9 cellular contexts compared by ENCODE assay signal in genomic region chr1:169312084-169312954, GRCh38. TPM values are rescaled to one million over a fixed set of nuclear protein-coding genes. Genes with fewer than 3 reads are reported as not detected.
DNase-seq lines count a peak whose midpoint lies in the region; ATAC-seq and TF ChIP-seq lines count a peak whose summit lies in the region.
"Had no signal": no experiment of that assay in that cellular context is flagged by ENCODE, and none has a peak within 500 bp of the region (broad histone marks: within the 10 kb centered on the region; RNA-seq: fewer than 3 reads in every experiment).

No MANE protein-coding gene starts in this region.

- TF ChIP-seq CTCF in lower lobe of right lung (IDR thresholded peaks at IDR 0.05): no peak
- no peak for TF ChIP-seq CTCF in lower leg skin (IDR thresholded peaks at IDR 0.05)
- TF ChIP-seq CTCF in neural progenitor cell (IDR thresholded peaks at IDR 0.05): no peak

- intact Hi-C loops in lower lobe of right lung (cut with DNase I): no loop called here
- intact Hi-C loops in lower leg skin (cut with DNase I; ENCODE audit: low total_unique reads): no loop called here

- H3K4me1 Mint-ChIP-seq in neural progenitor cell: peaks cover 9% of the 10 kb centered on the region

- H3K4me1 ChIP-seq in lower lobe of right lung (no peaks in the 10 kb centered on the region), neural progenitor cell (no peaks in the 10 kb centered on the region)

- H3K36me3 Mint-ChIP-seq in neural progenitor cell: peaks cover 2% of the 10 kb centered on the region

- H3K27ac ChIP-seq in lower lobe of right lung (no peak overlapping the region), neural progenitor cell (no peak overlapping the region)
- H3K27ac ChIP-seq: adrenal gland had no signal

- no peak for TF ChIP-seq POLR2A in lower leg skin (IDR thresholded peaks at IDR 0.05)

- no peaks in the 10 kb centered on the region for H3K36me3 ChIP-seq in lower lobe of right lung
- no peaks in the 10 kb centered on the region for H3K36me3 ChIP-seq in neural progenitor cell
- H3K36me3 ChIP-seq: adrenal gland had no signal

- peak; percentile 38 for DNase-seq in activated gamma-delta T cell treated with Interleukin-2 at 50 U/mL for 16 hours
- DNase-seq in activated gamma-delta T cell (lab: John Stamatoyannopoulos, UW): no peak
- peak; percentile 81 for DNase-seq in NCI-H460 (ENCODE audit: extremely low read depth, low read depth)
- peak; percentile 36 to 47 for DNase-seq in activated T-cell treated with anti-CD3 and anti-CD28 coated beads, Interleukin-2, amount 50 U/mL, for 48 hours
- no peak for DNase-seq in lower lobe of right lung
- DNase-seq in lower leg skin (ENCODE audit: low spot score in 2 of 2): no peak
- no peak for DNase-seq in NCI-H1092 treated with DMSO at 0.1 percent for 48 hours (lab: John Stamatoyannopoulos, UW)
- DNase-seq in neural progenitor cell (ENCODE audit: low spot score): no peak

- H3K27me3 ChIP-seq in lower lobe of right lung (ENCODE audit: low read depth): no peaks in the 10 kb centered on the region
- no peaks in the 10 kb centered on the region for H3K27me3 ChIP-seq in neural progenitor cell
- H3K27me3 ChIP-seq: adrenal gland had no signal

- H3K27me3 Mint-ChIP-seq in neural progenitor cell (ENCODE audit: insufficient read depth, low read depth): no peaks in the 10 kb centered on the region

- H3K9me3 Mint-ChIP-seq in neural progenitor cell: no peaks in the 10 kb centered on the region

- WGBS in lower leg skin, 2 donors: 81 to 85% methylated on average over 5 of the region's 5 CpGs

- no peak overlapping the region for H2AFZ ChIP-seq in neural progenitor cell (replicated peaks)

- no peak overlapping the region for H3K4me2 ChIP-seq in neural progenitor cell

- no peak overlapping the region for H3K9ac ChIP-seq in neural progenitor cell

- ATAC-seq in lower lobe of right lung: peak; percentile 54 to 73

- H3K79me2 ChIP-seq in neural progenitor cell (ENCODE audit: low read depth): no peaks in the 10 kb centered on the region

- no peak overlapping the region for H3K4me3 Mint-ChIP-seq in neural progenitor cell

- H3K9me3 ChIP-seq in lower lobe of right lung: no peaks in the 10 kb centered on the region
- no peaks in the 10 kb centered on the region for H3K9me3 ChIP-seq in neural progenitor cell (ENCODE audit: low read depth)

- H3F3A ChIP-seq in neural progenitor cell (ENCODE audit: low read depth): no peaks in the 10 kb centered on the region

- H3K4me3 ChIP-seq in lower lobe of right lung: no peak overlapping the region
- H3K4me3 ChIP-seq in lower leg skin (ENCODE audit: low read depth, poor library complexity, severe bottlenecking): no peak overlapping the region
- H3K4me3 ChIP-seq in neural progenitor cell: no peak overlapping the region
- H3K4me3 ChIP-seq: adrenal gland had no signal

- H4K20me1 ChIP-seq in neural progenitor cell (ENCODE audit: low read depth): no peaks in the 10 kb centered on the region

- no peak overlapping the region for H3K27ac Mint-ChIP-seq in neural progenitor cell

RNA-seq across cellular contexts. Expression of gene NME7, which starts 55.3 kb away (rescaled TPM):
- 25.9 and 28.1 TPM in 2 replicates for total RNA-seq in NCI-H460 (2014; rRNA removed; shearing (Covaris generic))
- 7.8 and 11.8 TPM in 2 replicates for polyA plus RNA-seq in NCI-H460 (2014; cell fraction: nucleus; rRNA removed)
- total RNA-seq in lower lobe of right lung (17.3 TPM), lower leg skin (1 to 10 TPM; 5.0 to 8.9 (median 8.4) TPM), neural progenitor cell (ENCODE audit: low replicate concordance) (23.5 and 60.6 TPM in 2 replicates)

RNA-seq across cellular contexts. Expression of gene BLZF1, which starts 55.7 kb away (rescaled TPM):
- total RNA-seq in NCI-H460 (2014; rRNA removed; shearing (Covaris generic)): 39.4 and 40.2 TPM in 2 replicates
- polyA plus RNA-seq in NCI-H460 (2014; cell fraction: nucleus; rRNA removed): 18.3 and 25.7 TPM in 2 replicates
- total RNA-seq in lower lobe of right lung (27.2 TPM), lower leg skin (10 to 100 TPM; 20.4 to 23.8 (median 21.3) TPM), neural progenitor cell (ENCODE audit: low replicate concordance) (14.5 and 25.2 TPM in 2 replicates)

Comparison
In these comparisons a context has a peak if more than half of its experiments do, and no peak if none do; other contexts are left out.
1. DNase-seq: peak in activated gamma-delta T cell treated with Interleukin-2 at 50 U/mL for 16 hours (single experiment), NCI-H460 (single experiment) and activated T-cell treated with anti-CD3 and anti-CD28 coated beads, Interleukin-2, amount 50 U/mL, for 48 hours (2 of 2); none in activated gamma-delta T cell (single experiment), lower lobe of right lung (single experiment), lower leg skin (0 of 2), NCI-H1092 treated with DMSO at 0.1 percent for 48 hours (single experiment) and neural progenitor cell (single experiment).